8 cellular contexts compared by ENCODE assay signal in genomic region chr17:82098169-82098938, GRCh38.
DNase-seq lines count a peak whose midpoint lies in the region; ATAC-seq and TF ChIP-seq lines count a peak whose summit lies in the region.

FASN (minus strand) TSS chr17:82098236; CDS start chr17:82096445, 1,791 bp downstream.

- DNase-seq in DMS 273 treated with DMSO at 0.1 percent for 48 hours (lab: John Stamatoyannopoulos, UW) (peak; percentile 72), HuH-7.5 (ENCODE audit: low spot score) (peak; percentile 100), activated T-cell treated with anti-CD3 and anti-CD28 coated beads for 1 hour (ENCODE audit: low read depth) (peak; percentile 88), epithelial cell of prostate (ENCODE audit: low read depth, low spot score) (peak; percentile 74)
- DNase-seq in stimulated activated CD8-positive, alpha-beta memory T cell treated with anti-CD3 and anti-CD28 coated beads, Interleukin-4, amount 100 ng/mL, for 48 hours = peak; percentile 95

- H3K36me3 ChIP-seq in OCI-LY3 (replicated peaks; ENCODE audit: low read depth, low read length) = peaks cover 36% of the 10 kb centered on the region
- H3K36me3 ChIP-seq in mucosa of rectum (ENCODE audit: control insufficient read depth in 2 of 2, insufficient read depth in 2 of 2, low read length in 2 of 2) = peaks cover 8 to 9% of the 10 kb centered on the region in 2 donors

- H3K4me2 ChIP-seq in OCI-LY3 (ENCODE audit: low read length) = peak within 1 kb of the TSS; percentile 99

- ATAC-seq in GM21526 (IDR thresholded peaks at IDR 0.05; ENCODE audit: low FRiP score, unreplicated experiment) = peak; percentile 54

- peaks cover 30% of the 10 kb centered on the region for H3K4me1 ChIP-seq in OCI-LY3 (ENCODE audit: low read length)
- peaks cover 27 to 35% of the 10 kb centered on the region in 2 donors for H3K4me1 ChIP-seq in mucosa of rectum (ENCODE audit: control insufficient read depth in 2 of 2, insufficient read depth in 2 of 2, low read length in 2 of 2)

- peaks cover 23% of the 10 kb centered on the region for H4K20me1 ChIP-seq in OCI-LY3 (ENCODE audit: insufficient read depth, low read length)

- no peak within 1 kb of the TSS for H2AFZ ChIP-seq in OCI-LY3 (ENCODE audit: low read depth, low read length)

- H3K4me3 ChIP-seq in OCI-LY3 (ENCODE audit: low read length) (peak within 1 kb of the TSS; percentile 97), mucosa of rectum (ENCODE audit: low read length in 2 of 2) (peak within 1 kb of the TSS; percentile 64 to 70)

- H3K27me3 ChIP-seq in OCI-LY3 (ENCODE audit: low read depth, low read length) (no peaks in the 10 kb centered on the region), mucosa of rectum (ENCODE audit: control insufficient read depth in 2 of 2, insufficient read depth in 2 of 2, low read length in 2 of 2) (no peaks in the 10 kb centered on the region)

- peak; percentile 32 for TF ChIP-seq CTCF in OCI-LY3 (IDR thresholded peaks at IDR 0.05; ENCODE audit: low read depth, low read length)

- H3K9me3 ChIP-seq in OCI-LY3 (ENCODE audit: insufficient read depth, low read length) = no peaks in the 10 kb centered on the region
- H3K9me3 ChIP-seq in mucosa of rectum (ENCODE audit: control insufficient read depth in 2 of 2, low read length in 2 of 2) = no peaks in the 10 kb centered on the region

- peaks cover 60% of the 10 kb centered on the region for H3K79me2 ChIP-seq in OCI-LY3 (ENCODE audit: low read length)

- peak within 1 kb of the TSS; percentile 90 for H3K27ac ChIP-seq in OCI-LY3 (ENCODE audit: low read length)
- peak within 1 kb of the TSS; percentile 79 for H3K27ac ChIP-seq in epithelial cell of prostate
- peak within 1 kb of the TSS; percentile 96 to 97 for H3K27ac ChIP-seq in mucosa of rectum (ENCODE audit: low read depth in 2 of 2, low read length in 2 of 2)

- H3K9ac ChIP-seq in OCI-LY3 (ENCODE audit: low read length) = peak within 1 kb of the TSS; percentile 99
- H3K9ac ChIP-seq in mucosa of rectum (ENCODE audit: low read depth in 1 of 2, low read length in 2 of 2) = peak within 1 kb of the TSS; percentile 68 to 86

Comparison
In these comparisons a context has a peak if more than half of its experiments do, and no peak if none do; other contexts are left out.
1. Peak in every context shown above with its lines: DNase-seq, ATAC-seq, H3K4me3 ChIP-seq and H3K27ac ChIP-seq.